Comparison of ENCODE assay signal across 1 cellular context in the genomic region with DNA sequence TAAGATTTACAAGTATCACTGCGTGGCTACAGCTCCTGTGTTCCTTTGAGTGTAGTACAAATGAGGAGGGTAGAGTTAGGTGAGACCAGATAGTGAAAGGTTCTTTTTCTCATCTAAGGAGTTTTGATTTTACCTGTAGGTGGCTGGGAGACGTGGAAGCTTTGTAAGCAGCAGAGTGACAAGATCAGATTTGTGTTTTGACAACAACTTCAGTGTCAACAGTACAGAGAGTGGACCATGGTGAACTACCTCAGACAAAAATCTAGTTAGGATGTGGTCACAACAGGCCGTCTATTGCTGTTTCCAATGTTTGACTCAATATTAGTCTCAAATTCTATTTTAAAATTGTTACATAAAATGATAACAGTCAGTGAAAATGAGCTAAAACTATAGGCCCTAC.
TF ChIP-seq lines count a peak whose summit lies in the region.

No MANE protein-coding gene starts in this region.

TF ChIP-seq in A549, 52 proteins besides CTCF, POLR2A, EP300 and RAD21 (continued from another document):
- TF ChIP-seq FOXS1 (CRISPR knock-in tag; IDR thresholded peaks at IDR 0.05) (no peak), CBX2 (IDR thresholded peaks at IDR 0.05; ENCODE audit: borderline replicate concordance, low read depth) (no peak), HOXB13 (CRISPR knock-in tag; IDR thresholded peaks at IDR 0.05; ENCODE audit: low read depth) (no peak), TP53 (CRISPR knock-in tag; IDR thresholded peaks at IDR 0.05) (no peak), NPAS2 (CRISPR knock-in tag; IDR thresholded peaks at IDR 0.05; ENCODE audit: borderline replicate concordance) (no peak), JUN (IDR thresholded peaks at IDR 0.05) (no peak), EHF (CRISPR knock-in tag; IDR thresholded peaks at IDR 0.05) (no peak), MAFK (IDR thresholded peaks at IDR 0.05; ENCODE audit: partially characterized antibody) (no peak), TFCP2L1 (CRISPR knock-in tag; IDR thresholded peaks at IDR 0.05) (no peak), RFX5 (IDR thresholded peaks at IDR 0.05) (no peak), NFE2L2 (conservative IDR thresholded peaks at IDR 0.05; ENCODE audit: low read length) (no peak)
- TF ChIP-seq, protein P1, sequence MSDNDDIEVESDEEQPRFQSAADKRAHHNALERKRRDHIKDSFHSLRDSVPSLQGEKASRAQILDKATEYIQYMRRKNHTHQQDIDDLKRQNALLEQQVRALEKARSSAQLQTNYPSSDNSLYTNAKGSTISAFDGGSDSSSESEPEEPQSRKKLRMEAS (IDR thresholded peaks at IDR 0.05) = no peak
TF ChIP-seq in A549: peak in this region for 0.
